In genomic region chr6:112717856-112718255, GRCh38 we compare ENCODE assay signal across 2 cellular contexts.
TF ChIP-seq lines count a peak whose summit lies in the region.

No MANE protein-coding gene starts in this region.

TF ChIP-seq in IMR-90, 13 proteins besides CTCF, POLR2A, EP300 and RAD21 (continued from another document):
- no peak for TF ChIP-seq CHD1 (IDR thresholded peaks at IDR 0.05; ENCODE audit: low read depth, low read length)

TF ChIP-seq in HepG2, 621 proteins besides CTCF, POLR2A, EP300 and RAD21 (continued from another document):
- no peak for TF ChIP-seq PRMT3 (CRISPR knock-in tag; IDR thresholded peaks at IDR 0.05; ENCODE audit: borderline replicate concordance, low read depth)
